In genomic region chr5:172150514-172151425, GRCh38 we compare ENCODE assay signal across 1 cellular context.
A peak's percentile ranks its signal among the peaks of the same experiment; 100 is the strongest.
TF ChIP-seq lines count a peak whose summit lies in the region.

No MANE protein-coding gene starts in this region.

TF ChIP-seq in K562, 482 proteins besides CTCF, POLR2A, EP300 and RAD21 (continued from another document and continues in another):
- TF ChIP-seq MGA (IDR thresholded peaks at IDR 0.05) (peak; percentile 79), GABPB2 (CRISPR knock-in tag; conservative IDR thresholded peaks at IDR 0.05) (no peak), ZNF644 (tag; IDR thresholded peaks at IDR 0.05; ENCODE audit: low read depth) (no peak), CREBBP (IDR thresholded peaks at IDR 0.05; ENCODE audit: low read depth, low read length) (no peak), RBM14 (IDR thresholded peaks at IDR 0.05; ENCODE audit: borderline replicate concordance, insufficient read depth, low read depth, low read length) (no peak), NCOA2 (IDR thresholded peaks at IDR 0.05; ENCODE audit: partially characterized antibody in 2 of 2) (no peak), ZNF586 (CRISPR knock-in tag; conservative IDR thresholded peaks at IDR 0.05) (no peak), HNRNPUL1 (IDR thresholded peaks at IDR 0.05; ENCODE audit: low read length) (no peak), ZC3H11A (IDR thresholded peaks at IDR 0.05; ENCODE audit: low read depth, low read length) (no peak), ZC3H8 (IDR thresholded peaks at IDR 0.05) (no peak), PML (IDR thresholded peaks at IDR 0.05; ENCODE audit: low read length) (no peak), ZNF224 (CRISPR knock-in tag; IDR thresholded peaks at IDR 0.05) (no peak), CBFA2T3 (IDR thresholded peaks at IDR 0.05) (peak; percentile 7; the same call in 1 of the 2 replicates), KDM4B (IDR thresholded peaks at IDR 0.05; ENCODE audit: borderline replicate concordance in 2 of 2, low read depth in 1 of 2) (no peak), PPARD (CRISPR knock-in tag; IDR thresholded peaks at IDR 0.05) (no peak), MCM3 (IDR thresholded peaks at IDR 0.05) (no peak), COPS2 (conservative IDR thresholded peaks at IDR 0.05) (no peak), POLR3G (IDR thresholded peaks at IDR 0.05; ENCODE audit: extremely low read depth, insufficient read length, insufficient replicate concordance) (no peak), RHOXF2B (CRISPR knock-in tag; conservative IDR thresholded peaks at IDR 0.05) (no peak), TBL1XR1 (IDR thresholded peaks at IDR 0.05; ENCODE audit: low read length in 2 of 2) (no peak), SMARCA4 (IDR thresholded peaks at IDR 0.05) (no peak), GTF2B (IDR thresholded peaks at IDR 0.05; ENCODE audit: extremely low read depth, insufficient read length) (no peak), ZNF511 (CRISPR knock-in tag; IDR thresholded peaks at IDR 0.05) (no peak), HNRNPLL (IDR thresholded peaks at IDR 0.05; ENCODE audit: low read depth, low read length, poor library complexity, severe bottlenecking) (no peak), TSHZ1 (CRISPR knock-in tag; IDR thresholded peaks at IDR 0.05) (no peak), MYBL2 (IDR thresholded peaks at IDR 0.05; ENCODE audit: low read depth) (no peak), MYBL2 (CRISPR knock-in tag; IDR thresholded peaks at IDR 0.05; ENCODE audit: borderline replicate concordance) (no peak), FOXJ2 (tag; IDR thresholded peaks at IDR 0.05) (no peak), L3MBTL2 (IDR thresholded peaks at IDR 0.05) (peak; percentile 84), MYC (IDR thresholded peaks at IDR 0.05; ENCODE audit: low read depth, low read length) (peak; percentile 73), MYC (CRISPR knock-in tag; IDR thresholded peaks at IDR 0.05; ENCODE audit: borderline replicate concordance, low read depth) (no peak), POLR2B (IDR thresholded peaks at IDR 0.05; ENCODE audit: low read depth, partially characterized antibody) (no peak), ELF1 (tag; IDR thresholded peaks at IDR 0.05) (peak; percentile 90), BHLHE40 (IDR thresholded peaks at IDR 0.05; ENCODE audit: low read length) (peak; percentile 40; the same call in 1 of the 2 replicates), ZNF639 (CRISPR knock-in tag; conservative IDR thresholded peaks at IDR 0.05 in 1 of 2, IDR thresholded peaks at IDR 0.05 in 1 of 2) (no peak), ZNF311 (CRISPR knock-in tag; IDR thresholded peaks at IDR 0.05) (no peak), RNF2 (IDR thresholded peaks at IDR 0.05) (peak; percentile 55; the same call in 1 of the 2 replicates)
